In genomic region chr10:74825371-74826141, GRCh38 we compare ENCODE assay signal across 8 cellular contexts. TPM values are rescaled to one million over a fixed set of nuclear protein-coding genes. Genes with fewer than 3 reads are reported as not detected.
DNase-seq lines count a peak whose midpoint lies in the region; ATAC-seq and TF ChIP-seq lines count a peak whose summit lies in the region.

No MANE protein-coding gene starts in this region.

- DNase-seq in GM10266 (ENCODE audit: extremely low spot score) (peak; percentile 67), astrocyte of the hippocampus (ENCODE audit: low read depth, low spot score) (peak; percentile 82), smooth muscle cell (lab: John Stamatoyannopoulos, UW; ENCODE audit: unreplicated experiment) (peak; percentile 71), GF-D8 (lab: John Stamatoyannopoulos, UW) (no peak)

- H3F3A ChIP-seq in smooth muscle cell (ENCODE audit: low read depth), result no peaks in the 10 kb centered on the region

- peaks cover 6% of the 10 kb centered on the region for H3K4me1 ChIP-seq in iPS-18a (ENCODE audit: control insufficient read depth, low read depth, low read length)
- H3K4me1 ChIP-seq in smooth muscle cell (ENCODE audit: low read depth), result peaks cover 4% of the 10 kb centered on the region

- H2AFZ ChIP-seq in smooth muscle cell (ENCODE audit: low read depth), result peak overlapping the region; percentile 95

- 0% methylated on average over 23 of the region's 89 CpGs for WGBS in smooth muscle cell (ENCODE audit: low lambda C conversion rate)

- H3K27me3 ChIP-seq in iPS-18a (ENCODE audit: control insufficient read depth, insufficient read depth, low read length) (no peaks in the 10 kb centered on the region), smooth muscle cell (ENCODE audit: low read depth) (no peaks in the 10 kb centered on the region)

- peak overlapping the region; percentile 79 for H3K9ac ChIP-seq in iPS-18a (ENCODE audit: low read length)
- H3K9ac ChIP-seq in smooth muscle cell (ENCODE audit: low read depth), result no peak overlapping the region

- H3K4me3 ChIP-seq in iPS-18a (ENCODE audit: low read length) (peak overlapping the region; percentile 90), smooth muscle cell (peak overlapping the region; percentile 83)

- H3K36me3 ChIP-seq in iPS-18a (ENCODE audit: control insufficient read depth, low read depth, low read length) (no peaks in the 10 kb centered on the region), smooth muscle cell (ENCODE audit: low read depth) (no peaks in the 10 kb centered on the region)

- no peaks in the 10 kb centered on the region for H3K9me3 ChIP-seq in iPS-18a (ENCODE audit: control insufficient read depth, low read depth, low read length)
- H3K9me3 ChIP-seq in smooth muscle cell (replicated peaks; ENCODE audit: low read depth), result no peaks in the 10 kb centered on the region

- peaks cover 33% of the 10 kb centered on the region for H4K20me1 ChIP-seq in smooth muscle cell (ENCODE audit: low read depth)

- peak overlapping the region; percentile 97 for H3K4me2 ChIP-seq in smooth muscle cell

- ATAC-seq in HG02885 (IDR thresholded peaks at IDR 0.05; ENCODE audit: poor library complexity, unreplicated experiment) (peak; percentile 10), GM18870 (IDR thresholded peaks at IDR 0.05; ENCODE audit: unreplicated experiment) (no peak)

- peaks cover 23% of the 10 kb centered on the region for H3K79me2 ChIP-seq in smooth muscle cell (ENCODE audit: low read depth)

- no peak overlapping the region for H3K27ac ChIP-seq in iPS-18a (ENCODE audit: low read length)
- H3K27ac ChIP-seq in smooth muscle cell (ENCODE audit: low read depth), result no peak overlapping the region

- no peak for TF ChIP-seq CTCF in GM10266 (IDR thresholded peaks at IDR 0.05; ENCODE audit: control insufficient read depth, insufficient read depth, low read depth, missing control alignments)
- no peak for TF ChIP-seq CTCF in smooth muscle cell (IDR thresholded peaks at IDR 0.05; ENCODE audit: borderline replicate concordance, insufficient read depth, poor library complexity, severe bottlenecking)

- peak; percentile 55; the same call in 1 of the 2 replicates for TF ChIP-seq POLR2A in Raji (IDR thresholded peaks at IDR 0.05; ENCODE audit: insufficient read depth, low read depth, low read length)

RNA-seq across cellular contexts. Expression of gene KAT6B, which starts 0.8 kb away (rescaled TPM):
- total RNA-seq in smooth muscle cell, result 12.2 and 19.8 TPM in 2 replicates
- polyA plus RNA-seq in smooth muscle cell, result 9.0 and 13.5 TPM in 2 replicates
